Comparison of ENCODE assay signal across 39 cellular contexts in genomic region chr22:50585781-50586180, GRCh38. TPM values are rescaled to one million over a fixed set of nuclear protein-coding genes. Genes with fewer than 3 reads are reported as not detected.
"Had no signal": no experiment of that assay in that cellular context is flagged by ENCODE, and none has a peak within 500 bp of the region (broad histone marks: within the 10 kb centered on the region; RNA-seq: fewer than 3 reads in every experiment).

No MANE protein-coding gene starts in this region.

- H3K27ac ChIP-seq: adrenal gland, body of pancreas, breast epithelium, SJSA1, WERI-Rb-1 had no signal

- H3K27ac Mint-ChIP-seq: activated CD4-positive, alpha-beta memory T cell treated with anti-CD3 and anti-CD28 coated beads, Interleukin-2, amount 10 ng/mL, durations not matched to agents 7 days and 5 days; activated CD8-positive, alpha-beta memory T cell treated with anti-CD3 and anti-CD28 coated beads, Interleukin-2, amount 10 ng/mL, durations not matched to agents 7 days and 5 days; activated naive CD4-positive, alpha-beta T cell treated with anti-CD3 and anti-CD28 coated beads, Interleukin-2, amount 50 U/mL, for 24 hours; activated T-cell treated with anti-CD3 and anti-CD28 coated beads, Interleukin-2, amount 50 U/mL, for 72 hours; activated T-helper 17 cell treated with anti-CD3 and anti-CD28 coated beads, Interleukin-2, amount 50 U/mL, for 72 hours; T-helper 1 cell treated with Interleukin-12 subunit alpha and Interleukin-12 subunit beta and Interleukin-4 antibody, amounts not matched to agents 30 μg/mL and 1 μg/mL, for 36 hours; T-helper 2 cell treated with Interferon-gamma antibody and Interleukin-4, amounts not matched to agents 5 μg/mL and 100 μg/mL, for 36 hours had no signal

- H3K9me3 ChIP-seq: adrenal gland, body of pancreas, breast epithelium, SJSA1, SK-N-SH had no signal

- DNase-seq: activated CD4-positive, alpha-beta memory T cell treated with anti-CD3 and anti-CD28 coated beads, Interleukin-2, amount 10 ng/mL, durations not matched to agents 7 days and 5 days; activated CD4-positive, alpha-beta T cell treated with anti-CD3 and anti-CD28 coated beads for 1 hour; activated CD4-positive, alpha-beta T cell treated with anti-CD3 and anti-CD28 coated beads for 48 hours; activated CD4-positive, CD25-positive, alpha-beta regulatory T cell; activated CD8-positive, alpha-beta memory T cell treated with anti-CD3 and anti-CD28 coated beads for 24 hours; activated CD8-positive, alpha-beta memory T cell treated with anti-CD3 and anti-CD28 coated beads, Interleukin-2, amount 10 ng/mL, durations not matched to agents 7 days and 5 days; activated CD8-positive, alpha-beta memory T cell treated with anti-CD3 and anti-CD28 coated beads, Interleukin-2, amount 50 U/mL, for 48 hours; activated effector memory CD4-positive, alpha-beta T cell treated with anti-CD3 and anti-CD28 coated beads, Interleukin-2, amount 50 U/mL, for 16 hours; activated naive CD4-positive, alpha-beta T cell; activated T-cell treated with anti-CD3 and anti-CD28 coated beads, Interleukin-2, amount 50 U/mL, for 72 hours; adrenal gland; body of pancreas; Kasumi-1; KG1; MM.1S; MV-4-11; NCI-H1092 treated with DMSO at 0.1 percent for 48 hours; NCI-H1417; NCI-H146; NCI-H187; NCI-H2029 treated with DMSO at 0.1 percent for 48 hours; NCI-H2107; NCI-H2171; NCI-H510A; NCI-H526; NCI-H748 treated with DMSO at 0.1 percent for 48 hours; SHP77 treated with DMSO at 0.1 percent for 48 hours; SK-N-SH; WERI-Rb-1 had no signal

- H3K9me3 Mint-ChIP-seq: activated CD4-positive, alpha-beta memory T cell treated with anti-CD3 and anti-CD28 coated beads, Interleukin-2, amount 10 ng/mL, durations not matched to agents 7 days and 5 days; activated naive CD4-positive, alpha-beta T cell treated with anti-CD3 and anti-CD28 coated beads, Interleukin-2, amount 50 U/mL, for 24 hours; activated T-cell treated with anti-CD3 and anti-CD28 coated beads, Interleukin-2, amount 50 U/mL, for 72 hours; activated T-helper 17 cell treated with anti-CD3 and anti-CD28 coated beads, Interleukin-2, amount 50 U/mL, for 72 hours; IgD-negative memory B cell; T-helper 1 cell treated with Interleukin-12 subunit alpha and Interleukin-12 subunit beta and Interleukin-4 antibody, amounts not matched to agents 30 μg/mL and 1 μg/mL, for 36 hours; T-helper 2 cell treated with Interferon-gamma antibody and Interleukin-4, amounts not matched to agents 5 μg/mL and 100 μg/mL, for 36 hours had no signal

- ATAC-seq: activated CD8-positive, alpha-beta memory T cell treated with anti-CD3 and anti-CD28 coated beads, Interleukin-2, amount 10 ng/mL, durations not matched to agents 7 days and 5 days; activated T-cell treated with anti-CD3 and anti-CD28 coated beads, Interleukin-2, amount 50 U/mL, for 72 hours; activated T-helper 17 cell treated with anti-CD3 and anti-CD28 coated beads, Interleukin-2, amount 50 U/mL, for 72 hours; body of pancreas had no signal

- FAIRE-seq: astrocyte had no signal

- H3K4me3 Mint-ChIP-seq: activated CD4-positive, alpha-beta memory T cell treated with anti-CD3 and anti-CD28 coated beads, Interleukin-2, amount 10 ng/mL, durations not matched to agents 7 days and 5 days; activated CD8-positive, alpha-beta memory T cell treated with anti-CD3 and anti-CD28 coated beads, Interleukin-2, amount 10 ng/mL, durations not matched to agents 7 days and 5 days; activated naive CD4-positive, alpha-beta T cell treated with anti-CD3 and anti-CD28 coated beads, Interleukin-2, amount 50 U/mL, for 24 hours; activated T-helper 17 cell treated with anti-CD3 and anti-CD28 coated beads, Interleukin-2, amount 50 U/mL, for 72 hours; T-helper 1 cell treated with Interleukin-12 subunit alpha and Interleukin-12 subunit beta and Interleukin-4 antibody, amounts not matched to agents 30 μg/mL and 1 μg/mL, for 36 hours; T-helper 2 cell treated with Interferon-gamma antibody and Interleukin-4, amounts not matched to agents 5 μg/mL and 100 μg/mL, for 36 hours had no signal

- H3K27me3 ChIP-seq: adrenal gland, body of pancreas, breast epithelium had no signal

- H3K36me3 ChIP-seq: adrenal gland, breast epithelium had no signal

- H3K36me3 Mint-ChIP-seq: activated CD8-positive, alpha-beta memory T cell treated with anti-CD3 and anti-CD28 coated beads, Interleukin-2, amount 10 ng/mL, durations not matched to agents 7 days and 5 days; activated naive CD4-positive, alpha-beta T cell treated with anti-CD3 and anti-CD28 coated beads, Interleukin-2, amount 50 U/mL, for 24 hours had no signal

- H3K4me2 ChIP-seq: SK-N-SH had no signal

- H3K4me3 ChIP-seq: adrenal gland, body of pancreas, breast epithelium, SJSA1 had no signal

- H3K27me3 Mint-ChIP-seq: activated naive CD4-positive, alpha-beta T cell treated with anti-CD3 and anti-CD28 coated beads, Interleukin-2, amount 50 U/mL, for 24 hours; activated T-helper 17 cell treated with anti-CD3 and anti-CD28 coated beads, Interleukin-2, amount 50 U/mL, for 72 hours; IgD-negative memory B cell had no signal

RNA-seq across cellular contexts. Expression of gene SYCE3, which starts 23.1 kb away (rescaled TPM):
- total RNA-seq: astrocyte, body of pancreas, breast epithelium, OCI-LY7, RPMI7951, SJSA1 had no signal

RNA-seq across cellular contexts. Expression of gene KLHDC7B, which starts 40.1 kb away (rescaled TPM):
- total RNA-seq: body of pancreas, RPMI7951 had no signal
